Comparison of ENCODE assay signal across 17 cellular contexts in genomic region chr19:29567366-29567915, GRCh38. TPM values are rescaled to one million over a fixed set of nuclear protein-coding genes. Genes with fewer than 3 reads are reported as not detected.
A peak's percentile ranks its signal among the peaks of the same experiment; 100 is the strongest.
DNase-seq lines count a peak whose midpoint lies in the region; ATAC-seq lines count a peak whose summit lies in the region.
"Had no signal": no experiment of that assay in that cellular context is flagged by ENCODE, and none has a peak within 500 bp of the region (broad histone marks: within the 10 kb centered on the region; RNA-seq: fewer than 3 reads in every experiment).

No MANE protein-coding gene starts in this region.

- peaks cover 68% of the 10 kb centered on the region for H3K27me3 Mint-ChIP-seq in T-helper 17 cell

- H3K4me1 Mint-ChIP-seq in T-helper 17 cell = no peaks in the 10 kb centered on the region
- H3K4me1 Mint-ChIP-seq: B cell had no signal

- ATAC-seq in T-helper 17 cell = no peak
- no peak for ATAC-seq in left lobe of liver
- no peak for ATAC-seq in HG02610 (IDR thresholded peaks at IDR 0.05; ENCODE audit: unreplicated experiment)
- ATAC-seq: CD8-positive, alpha-beta T cell had no signal

- no peak overlapping the region for H3K4me3 Mint-ChIP-seq in T-helper 17 cell
- H3K4me3 Mint-ChIP-seq: B cell; CD8-positive, alpha-beta T cell; H9 had no signal

- H3K9me3 ChIP-seq in T-helper 17 cell (ENCODE audit: control insufficient read depth, low read length, poor library complexity, severe bottlenecking) = no peaks in the 10 kb centered on the region
- H3K9me3 ChIP-seq: BLaER1 treated with 17β-estradiol and CSF1 and Interleukin-3, amounts not matched to agents 10 nM and 100 nM had no signal

- H3K27ac Mint-ChIP-seq in T-helper 17 cell = peak overlapping the region; percentile 21
- H3K27ac Mint-ChIP-seq: CD8-positive, alpha-beta T cell; H9 had no signal

- H3K36me3 Mint-ChIP-seq in T-helper 17 cell (ENCODE audit: low read depth) = peaks cover 4% of the 10 kb centered on the region
- H3K36me3 Mint-ChIP-seq: CD8-positive, alpha-beta T cell had no signal

- DNase-seq in activated CD8-positive, alpha-beta memory T cell treated with anti-CD3 and anti-CD28 coated beads for 24 hours = peak; percentile 47
- no peak for DNase-seq in activated CD8-positive, alpha-beta memory T cell treated with anti-CD3 and anti-CD28 coated beads, Interleukin-2, amount 50 U/mL, for 48 hours
- no peak for DNase-seq in T-helper 17 cell
- DNase-seq in left lobe of liver (ENCODE audit: low spot score) = peak; percentile 16
- peak; percentile 18 for DNase-seq in stimulated activated CD8-positive, alpha-beta memory T cell treated with anti-CD3 and anti-CD28 coated beads, Interleukin-4, amount 100 ng/mL, for 48 hours
- no peak for DNase-seq in SKM-1 (lab: John Stamatoyannopoulos, UW; ENCODE audit: unreplicated experiment)
- DNase-seq: Calu3; CD8-positive, alpha-beta T cell; DMS79 treated with DMSO at 0.1 percent for 48 hours; GF-D8; GOT3; H9 had no signal

RNA-seq across cellular contexts. Expression of gene POP4, which starts 38.6 kb away (rescaled TPM):
- 10 to 100 TPM; 48.8 to 56.6 TPM for total RNA-seq in T-helper 17 cell
- 35.2 TPM for total RNA-seq in left lobe of liver

RNA-seq across cellular contexts. Expression of gene VSTM2B, which starts 41.6 kb away (rescaled TPM):
- total RNA-seq in T-helper 17 cell = not detected
- total RNA-seq in left lobe of liver = not detected
- total RNA-seq: A172; B cell; Calu3; CD8-positive, alpha-beta T cell; HT1080 had no signal

Comparison
In these comparisons a context has a peak if more than half of its experiments do, and no peak if none do; other contexts are left out.
1. DNase-seq: peak in activated CD8-positive, alpha-beta memory T cell treated with anti-CD3 and anti-CD28 coated beads for 24 hours (single experiment), left lobe of liver (single experiment) and stimulated activated CD8-positive, alpha-beta memory T cell treated with anti-CD3 and anti-CD28 coated beads, Interleukin-4, amount 100 ng/mL, for 48 hours (single experiment); none in activated CD8-positive, alpha-beta memory T cell treated with anti-CD3 and anti-CD28 coated beads, Interleukin-2, amount 50 U/mL, for 48 hours (single experiment), T-helper 17 cell (0 of 3) and SKM-1 (single experiment).